ENCODE assay signal across 1 cellular context in the genomic region with DNA sequence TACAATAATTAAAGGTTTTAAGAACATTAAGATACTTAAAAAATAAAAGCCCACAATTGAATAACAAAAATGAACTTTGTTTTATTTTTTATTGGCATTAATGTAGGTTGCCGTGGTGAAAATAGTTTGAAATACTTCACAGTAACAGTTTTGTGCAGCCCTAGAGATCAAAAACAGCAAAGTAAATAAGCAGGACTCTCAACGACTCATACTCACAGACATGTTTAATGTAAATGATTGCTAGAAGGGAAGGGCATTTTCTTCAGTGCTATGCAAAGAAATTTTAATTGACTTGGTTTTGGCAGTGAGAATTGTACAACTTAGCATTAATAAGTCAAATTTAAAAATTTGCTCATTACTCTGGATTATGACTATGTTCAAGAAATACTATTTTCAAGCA.
TF ChIP-seq lines count a peak whose summit lies in the region.

No MANE protein-coding gene starts in this region.

TF ChIP-seq in HepG2, 621 proteins besides CTCF, POLR2A, EP300 and RAD21:
- TF ChIP-seq FOXA1 (IDR thresholded peaks at IDR 0.05) (no peak), FOXA1 (CRISPR knock-in tag; IDR thresholded peaks at IDR 0.05) (0 out of 2 replicates have a peak, but pooled peaks have one; percentile 25), BHLHE40 (IDR thresholded peaks at IDR 0.05; ENCODE audit: low read length) (no peak), HMG20B (CRISPR knock-in tag; conservative IDR thresholded peaks at IDR 0.05) (no peak), FOXA3 (CRISPR knock-in tag; IDR thresholded peaks at IDR 0.05) (peak; percentile 66), ZNF670 (CRISPR knock-in tag; IDR thresholded peaks at IDR 0.05; ENCODE audit: borderline replicate concordance) (no peak)
